Comparison of ENCODE assay signal across 1 cellular context in genomic region chr13:40764587-40765403, GRCh38.
TF ChIP-seq lines count a peak whose summit lies in the region.

No MANE protein-coding gene starts in this region.

TF ChIP-seq in HepG2, 621 proteins besides CTCF, POLR2A, EP300 and RAD21:
- TF ChIP-seq, protein P1, sequence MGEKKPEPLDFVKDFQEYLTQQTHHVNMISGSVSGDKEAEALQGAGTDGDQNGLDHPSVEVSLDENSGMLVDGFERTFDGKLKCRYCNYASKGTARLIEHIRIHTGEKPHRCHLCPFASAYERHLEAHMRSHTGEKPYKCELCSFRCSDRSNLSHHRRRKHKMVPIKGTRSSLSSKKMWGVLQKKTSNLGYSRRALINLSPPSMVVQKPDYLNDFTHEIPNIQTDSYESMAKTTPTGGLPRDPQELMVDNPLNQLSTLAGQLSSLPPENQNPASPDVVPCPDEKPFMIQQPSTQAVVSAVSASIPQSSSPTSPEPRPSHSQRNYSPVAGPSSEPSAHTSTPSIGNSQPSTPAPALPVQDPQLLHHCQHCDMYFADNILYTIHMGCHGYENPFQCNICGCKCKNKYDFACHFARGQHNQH (CRISPR knock-in tag; IDR thresholded peaks at IDR 0.05), result no peak
- TF ChIP-seq ZNF766 (CRISPR knock-in tag; IDR thresholded peaks at IDR 0.05; ENCODE audit: borderline replicate concordance) (no peak), ZNF562 (CRISPR knock-in tag; IDR thresholded peaks at IDR 0.05; ENCODE audit: borderline replicate concordance) (no peak)
